ENCODE assay signal across 8 cellular contexts in the genomic region with DNA sequence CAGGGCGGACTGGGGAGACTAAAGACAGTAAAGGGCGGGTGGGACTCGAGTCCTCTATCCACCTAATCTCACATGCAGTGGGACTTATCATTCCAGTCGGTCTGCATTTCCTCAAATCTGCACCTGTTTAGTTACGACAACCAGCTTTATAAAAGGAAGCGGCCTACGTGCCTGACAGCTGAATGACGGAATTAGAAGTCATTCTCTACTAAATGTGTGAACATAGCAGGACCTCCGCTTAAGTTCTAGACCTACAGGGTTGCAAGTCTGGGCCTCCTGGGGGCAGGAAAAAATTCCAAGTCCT.
DNase-seq lines count a peak whose midpoint lies in the region; ATAC-seq and TF ChIP-seq lines count a peak whose summit lies in the region.

No MANE protein-coding gene starts in this region.

- peaks cover 5% of the 10 kb centered on the region; the same call in 1 of the 2 replicates for H3K27me3 Mint-ChIP-seq in HFFc6 (ENCODE audit: insufficient read depth)
- peaks cover 28% of the 10 kb centered on the region for H3K27me3 Mint-ChIP-seq in activated naive CD8-positive, alpha-beta T cell treated with anti-CD3 and anti-CD28 coated beads for 36 hours

- H3K9me3 ChIP-seq in iPS-18a (ENCODE audit: control insufficient read depth, low read depth, low read length): no peaks in the 10 kb centered on the region

- no peaks in the 10 kb centered on the region for H3K36me3 Mint-ChIP-seq in HFFc6 (ENCODE audit: low read depth)
- H3K36me3 Mint-ChIP-seq in activated naive CD8-positive, alpha-beta T cell treated with anti-CD3 and anti-CD28 coated beads for 36 hours: no peaks in the 10 kb centered on the region
- no peaks in the 10 kb centered on the region for H3K36me3 Mint-ChIP-seq in stimulated activated effector memory CD8-positive, alpha-beta T cell treated with anti-CD3 and anti-CD28 coated beads, Interleukin-12 subunit alpha, Interleukin-12 subunit beta, amount 100 ng/mL, for 72 hours

- TF ChIP-seq CTCF in HFFc6 (IDR thresholded peaks at IDR 0.05): no peak

- peak overlapping the region; percentile 78 for H3K9ac ChIP-seq in iPS-18a (ENCODE audit: low read length)

- H3K9me3 Mint-ChIP-seq in HFFc6: no peaks in the 10 kb centered on the region
- no peaks in the 10 kb centered on the region for H3K9me3 Mint-ChIP-seq in activated naive CD8-positive, alpha-beta T cell treated with anti-CD3 and anti-CD28 coated beads for 36 hours
- H3K9me3 Mint-ChIP-seq in stimulated activated effector memory CD8-positive, alpha-beta T cell treated with anti-CD3 and anti-CD28 coated beads, Interleukin-12 subunit alpha, Interleukin-12 subunit beta, amount 100 ng/mL, for 72 hours: no peaks in the 10 kb centered on the region

- peaks cover 25% of the 10 kb centered on the region for H3K27me3 ChIP-seq in iPS-18a (ENCODE audit: control insufficient read depth, insufficient read depth, low read length)

- no peaks in the 10 kb centered on the region for H3K4me1 Mint-ChIP-seq in HFFc6 (ENCODE audit: low read depth)
- H3K4me1 Mint-ChIP-seq in activated naive CD8-positive, alpha-beta T cell treated with anti-CD3 and anti-CD28 coated beads for 36 hours: peaks cover 7% of the 10 kb centered on the region
- peaks cover 13% of the 10 kb centered on the region for H3K4me1 Mint-ChIP-seq in stimulated activated effector memory CD8-positive, alpha-beta T cell treated with anti-CD3 and anti-CD28 coated beads, Interleukin-12 subunit alpha, Interleukin-12 subunit beta, amount 100 ng/mL, for 72 hours

- no peak for ATAC-seq in stimulated activated effector memory CD8-positive, alpha-beta T cell treated with anti-CD3 and anti-CD28 coated beads, Interleukin-12 subunit alpha, Interleukin-12 subunit beta, amount 100 ng/mL, for 72 hours
- no peak for ATAC-seq in HG03280 (IDR thresholded peaks at IDR 0.05; ENCODE audit: unreplicated experiment)

- H3K4me1 ChIP-seq in iPS-18a (ENCODE audit: control insufficient read depth, low read depth, low read length): peaks cover 11% of the 10 kb centered on the region

- H3K4me3 Mint-ChIP-seq in HFFc6: peak overlapping the region; percentile 74
- H3K4me3 Mint-ChIP-seq in activated naive CD8-positive, alpha-beta T cell treated with anti-CD3 and anti-CD28 coated beads for 36 hours: peak overlapping the region; percentile 83
- peak overlapping the region; percentile 74 for H3K4me3 Mint-ChIP-seq in stimulated activated effector memory CD8-positive, alpha-beta T cell treated with anti-CD3 and anti-CD28 coated beads, Interleukin-12 subunit alpha, Interleukin-12 subunit beta, amount 100 ng/mL, for 72 hours

- DNase-seq in HFFc6: no peak
- no peak for DNase-seq in activated naive CD8-positive, alpha-beta T cell treated with anti-CD3 and anti-CD28 coated beads for 36 hours
- no peak for DNase-seq in stimulated activated effector memory CD8-positive, alpha-beta T cell treated with anti-CD3 and anti-CD28 coated beads, Interleukin-12 subunit alpha, Interleukin-12 subunit beta, amount 100 ng/mL, for 72 hours (ENCODE audit: low spot score in 2 of 2)
- no peak for DNase-seq in hippocampal formation (lab: John Stamatoyannopoulos, UW)
- no peak for DNase-seq in 8988T
- no peak for DNase-seq in activated naive CD4-positive, alpha-beta T cell treated with Interleukin-2 at 50 U/mL for 16 hours

- H3K36me3 ChIP-seq in iPS-18a (ENCODE audit: control insufficient read depth, low read depth, low read length): no peaks in the 10 kb centered on the region

- H3K27ac Mint-ChIP-seq in HFFc6: no peak overlapping the region
- peak overlapping the region; percentile 79 for H3K27ac Mint-ChIP-seq in activated naive CD8-positive, alpha-beta T cell treated with anti-CD3 and anti-CD28 coated beads for 36 hours
- H3K27ac Mint-ChIP-seq in stimulated activated effector memory CD8-positive, alpha-beta T cell treated with anti-CD3 and anti-CD28 coated beads, Interleukin-12 subunit alpha, Interleukin-12 subunit beta, amount 100 ng/mL, for 72 hours: peak overlapping the region; percentile 85

- no peak overlapping the region for H3K27ac ChIP-seq in iPS-18a (ENCODE audit: low read length)

- H3K4me3 ChIP-seq in iPS-18a (ENCODE audit: low read length): peak overlapping the region; percentile 75
